Comparison of ENCODE assay signal across 9 cellular contexts in genomic region chr5:139246394-139246793, GRCh38. TPM values are rescaled to one million over a fixed set of nuclear protein-coding genes. Genes with fewer than 3 reads are reported as not detected.
DNase-seq lines count a peak whose midpoint lies in the region; ATAC-seq and TF ChIP-seq lines count a peak whose summit lies in the region.
"Had no signal": no experiment of that assay in that cellular context is flagged by ENCODE, and none has a peak within 500 bp of the region (broad histone marks: within the 10 kb centered on the region; RNA-seq: fewer than 3 reads in every experiment).

No MANE protein-coding gene starts in this region.

- no peak overlapping the region for H3K4me3 ChIP-seq in AG04450 (ENCODE audit: low read depth, low read length)
- no peak overlapping the region for H3K4me3 ChIP-seq in MG63
- no peak overlapping the region for H3K4me3 ChIP-seq in mesodermal cell (ENCODE audit: extremely low read depth, insufficient read depth, low read length, poor library complexity, severe bottlenecking)

- CTCF ChIA-PET in AG04450 (lab: Charles Lee) = no interaction called here

- ATAC-seq in GM21786 (IDR thresholded peaks at IDR 0.05; ENCODE audit: unreplicated experiment) (no peak), GM18519 (IDR thresholded peaks at IDR 0.05; ENCODE audit: low FRiP score, unreplicated experiment) (no peak)

- H3K27ac Mint-ChIP-seq in activated T-helper 1 cell treated with anti-CD3 and anti-CD28 coated beads, Interleukin-12 subunit alpha, Interleukin-12 subunit beta, Interleukin-2, Interleukin-4 antibody, amounts not matched to agents 30 ng/mL and 10 ng/mL and 1 ng/mL, durations not matched to agents 14 hours and 24 hours and 36 hours = peak overlapping the region; percentile 83

- intact Hi-C loops in activated T-helper 1 cell treated with anti-CD3 and anti-CD28 coated beads, Interleukin-12 subunit alpha, Interleukin-12 subunit beta, Interleukin-2, Interleukin-4 antibody, amounts not matched to agents 30 ng/mL and 10 ng/mL and 1 ng/mL, durations not matched to agents 14 hours and 24 hours and 36 hours (cut with micrococcal nuclease) = loop anchor here (1.0 to 2.0 kb wide), 3 partner anchors 27 to 101 kb away; partner anchors contain the start of gene SIL1

- H3K36me3 Mint-ChIP-seq in activated T-helper 1 cell treated with anti-CD3 and anti-CD28 coated beads, Interleukin-12 subunit alpha, Interleukin-12 subunit beta, Interleukin-2, Interleukin-4 antibody, amounts not matched to agents 30 ng/mL and 10 ng/mL and 1 ng/mL, durations not matched to agents 14 hours and 24 hours and 36 hours (ENCODE audit: low read depth) = no peaks in the 10 kb centered on the region

- no peaks in the 10 kb centered on the region for H3K9me3 Mint-ChIP-seq in activated T-helper 1 cell treated with anti-CD3 and anti-CD28 coated beads, Interleukin-12 subunit alpha, Interleukin-12 subunit beta, Interleukin-2, Interleukin-4 antibody, amounts not matched to agents 30 ng/mL and 10 ng/mL and 1 ng/mL, durations not matched to agents 14 hours and 24 hours and 36 hours

- H3K4me3 Mint-ChIP-seq in activated T-helper 1 cell treated with anti-CD3 and anti-CD28 coated beads, Interleukin-12 subunit alpha, Interleukin-12 subunit beta, Interleukin-2, Interleukin-4 antibody, amounts not matched to agents 30 ng/mL and 10 ng/mL and 1 ng/mL, durations not matched to agents 14 hours and 24 hours and 36 hours = peak overlapping the region; percentile 62

- no peak for TF ChIP-seq CTCF in AG04450 (IDR thresholded peaks at IDR 0.05; ENCODE audit: low read depth, low read length)

- H3K4me1 Mint-ChIP-seq in activated T-helper 1 cell treated with anti-CD3 and anti-CD28 coated beads, Interleukin-12 subunit alpha, Interleukin-12 subunit beta, Interleukin-2, Interleukin-4 antibody, amounts not matched to agents 30 ng/mL and 10 ng/mL and 1 ng/mL, durations not matched to agents 14 hours and 24 hours and 36 hours (ENCODE audit: low read depth) = peaks cover 32% of the 10 kb centered on the region

- peaks cover 3% of the 10 kb centered on the region; the same call in 1 of the 2 replicates for H3K9me3 ChIP-seq in AG04450 (ENCODE audit: control insufficient read depth, insufficient read depth, low read length)
- peaks cover 2% of the 10 kb centered on the region; the same call in 1 of the 2 replicates for H3K9me3 ChIP-seq in MG63
- no peaks in the 10 kb centered on the region for H3K9me3 ChIP-seq in mesodermal cell (ENCODE audit: control insufficient read depth, low read length)

- POLR2A ChIA-PET in AG04450 (lab: Yijun Ruan, JAX) = interaction anchor here (1.0 kb wide), 1 partner anchor 48 kb away, joined by 3 read pairs; the partner anchor contains the start of gene SIL1

- WGBS in mesodermal cell (ENCODE audit: insufficient coverage in 2 of 2), 2 experiments = 43 to 44% methylated on average over 3 to 4 of the region's 4 CpGs

- peaks cover 13% of the 10 kb centered on the region for H3K4me1 ChIP-seq in mesodermal cell (ENCODE audit: control insufficient read depth, insufficient read depth, low read length, poor library complexity, severe bottlenecking)

- H3K27ac ChIP-seq in AG04450 (ENCODE audit: low read depth, low read length) (peak overlapping the region; percentile 39), mesodermal cell (ENCODE audit: low read depth, low read length, severe bottlenecking) (peak overlapping the region; percentile 59)
- H3K27ac ChIP-seq: VCaP had no signal

- no peak for DNase-seq in AG04450 (ENCODE audit: low read depth, low spot score)
- DNase-seq in MG63 = peak; percentile 86
- peak; percentile 8 for DNase-seq in activated T-helper 1 cell treated with anti-CD3 and anti-CD28 coated beads, Interleukin-12 subunit alpha, Interleukin-12 subunit beta, Interleukin-2, Interleukin-4 antibody, amounts not matched to agents 30 ng/mL and 10 ng/mL and 1 ng/mL, durations not matched to agents 14 hours and 24 hours and 36 hours (ENCODE audit: low spot score)
- DNase-seq in NCI-H2227 treated with DMSO at 0.1 percent for 48 hours (lab: John Stamatoyannopoulos, UW) = no peak
- DNase-seq in NCI-H1092 treated with DMSO at 0.1 percent for 48 hours (lab: John Stamatoyannopoulos, UW) = no peak

- H3K27me3 Mint-ChIP-seq in activated T-helper 1 cell treated with anti-CD3 and anti-CD28 coated beads, Interleukin-12 subunit alpha, Interleukin-12 subunit beta, Interleukin-2, Interleukin-4 antibody, amounts not matched to agents 30 ng/mL and 10 ng/mL and 1 ng/mL, durations not matched to agents 14 hours and 24 hours and 36 hours (ENCODE audit: insufficient read depth) = peaks cover 3% of the 10 kb centered on the region

- no peaks in the 10 kb centered on the region for H3K36me3 ChIP-seq in MG63
- H3K36me3 ChIP-seq in mesodermal cell (ENCODE audit: control insufficient read depth, insufficient read depth, low read length) = no peaks in the 10 kb centered on the region

- H3K27me3 ChIP-seq in AG04450 (ENCODE audit: control insufficient read depth, insufficient read depth, low read length) (peaks cover 1% of the 10 kb centered on the region), MG63 (0 out of 2 replicates have a peak, but pooled peaks cover 2% of the 10 kb centered on the region)

RNA-seq across cellular contexts. Expression of gene MATR3, which starts 47.1 kb away (rescaled TPM):
- 142 and 166 TPM in 2 replicates for polyA plus RNA-seq in AG04450 (2011; rRNA removed)
- 195 and 217 TPM in 2 replicates for polyA minus RNA-seq in AG04450 (2011; rRNA and poly(A)+ RNA removed)
- 280 and 444 TPM in 2 replicates for total RNA-seq in MG63 (2014; rRNA removed; shearing (Covaris generic); ENCODE audit: low replicate concordance)
- total RNA-seq in activated T-helper 1 cell treated with anti-CD3 and anti-CD28 coated beads, Interleukin-12 subunit alpha, Interleukin-12 subunit beta, Interleukin-2, Interleukin-4 antibody, amounts not matched to agents 30 ng/mL and 10 ng/mL and 1 ng/mL, durations not matched to agents 14 hours and 24 hours and 36 hours = 232 and 258 TPM in 2 replicates
- 299 TPM for polyA plus RNA-seq in mesodermal cell (2013, experiment 1 of 2)
- 346 TPM for polyA plus RNA-seq in mesodermal cell (2013, experiment 2 of 2)

RNA-seq across cellular contexts. Expression of gene SIL1, which starts 48.2 kb away (rescaled TPM):
- 57.9 and 64.6 TPM in 2 replicates for polyA plus RNA-seq in AG04450 (2011; rRNA removed)
- 30.3 and 30.8 TPM in 2 replicates for polyA minus RNA-seq in AG04450 (2011; rRNA and poly(A)+ RNA removed)
- 48.9 and 78.7 TPM in 2 replicates for total RNA-seq in MG63 (2014; rRNA removed; shearing (Covaris generic); ENCODE audit: low replicate concordance)
- total RNA-seq in activated T-helper 1 cell treated with anti-CD3 and anti-CD28 coated beads, Interleukin-12 subunit alpha, Interleukin-12 subunit beta, Interleukin-2, Interleukin-4 antibody, amounts not matched to agents 30 ng/mL and 10 ng/mL and 1 ng/mL, durations not matched to agents 14 hours and 24 hours and 36 hours = 28.6 and 41.1 TPM in 2 replicates
- polyA plus RNA-seq in mesodermal cell (2013, experiment 1 of 2) = 20.0 TPM
- 18.1 TPM for polyA plus RNA-seq in mesodermal cell (2013, experiment 2 of 2)

Comparison
In these comparisons a context has a peak if more than half of its experiments do, and no peak if none do; other contexts are left out.
1. DNase-seq: peak in MG63 (single experiment) and activated T-helper 1 cell treated with anti-CD3 and anti-CD28 coated beads, Interleukin-12 subunit alpha, Interleukin-12 subunit beta, Interleukin-2, Interleukin-4 antibody, amounts not matched to agents 30 ng/mL and 10 ng/mL and 1 ng/mL, durations not matched to agents 14 hours and 24 hours and 36 hours (single experiment); none in AG04450 (single experiment), NCI-H2227 treated with DMSO at 0.1 percent for 48 hours (single experiment) and NCI-H1092 treated with DMSO at 0.1 percent for 48 hours (single experiment).